Comparison of ENCODE assay signal across 1 cellular context in the genomic region with DNA sequence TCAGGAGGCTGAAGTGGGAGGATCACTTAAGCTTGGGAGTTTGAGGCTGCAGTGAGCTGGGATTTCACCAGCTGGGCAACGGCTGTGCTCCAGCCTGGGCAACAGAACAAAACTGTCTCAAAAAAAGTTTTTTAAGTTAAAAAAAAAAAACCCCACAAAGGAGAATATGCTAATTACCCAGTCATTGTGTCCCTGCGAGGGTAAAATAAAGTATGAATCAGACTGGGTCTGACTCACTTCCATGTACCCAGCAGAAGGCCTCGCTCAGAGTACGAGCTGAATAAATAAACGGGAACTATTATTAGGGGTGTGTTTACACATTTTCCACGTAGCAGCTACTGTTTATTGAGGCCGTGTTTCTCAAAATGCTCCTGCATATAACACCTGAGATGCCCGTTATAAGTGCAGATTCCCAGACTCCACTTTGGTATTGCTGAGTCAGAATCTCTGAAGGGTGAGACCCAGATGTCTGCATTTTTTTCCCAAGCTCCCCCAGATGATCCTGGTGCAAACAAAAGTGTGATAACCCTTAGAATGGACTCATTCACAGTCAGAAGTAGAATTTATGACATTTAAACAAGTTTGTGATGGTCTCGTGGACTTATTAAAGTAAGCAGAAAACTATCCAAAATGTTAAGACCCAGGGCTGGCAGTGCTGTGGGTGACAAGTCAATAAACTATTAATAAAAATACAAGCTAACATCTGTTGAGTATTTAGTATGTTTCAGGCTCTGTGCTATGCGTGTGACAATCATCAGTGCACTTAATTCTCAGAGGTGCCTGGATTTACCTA.
TF ChIP-seq lines count a peak whose summit lies in the region.

No MANE protein-coding gene starts in this region.

TF ChIP-seq in A549, 52 proteins besides CTCF, POLR2A, EP300 and RAD21 (continued from another document):
- TF ChIP-seq CBX2 (IDR thresholded peaks at IDR 0.05; ENCODE audit: borderline replicate concordance, low read depth) (no peak), JUN (IDR thresholded peaks at IDR 0.05) (peak; percentile 22 to 26; a peak in 2 of 5 replicates), ESRRA (IDR thresholded peaks at IDR 0.05; ENCODE audit: borderline replicate concordance, low read length) (no peak), ZNF302 (CRISPR knock-in tag; IDR thresholded peaks at IDR 0.05) (no peak), MAFK (IDR thresholded peaks at IDR 0.05; ENCODE audit: partially characterized antibody) (peak; percentile 92), KDM5A (IDR thresholded peaks at IDR 0.05) (no peak), FOSL2 (IDR thresholded peaks at IDR 0.05) (peak; percentile 85), FOSL2 (CRISPR knock-in tag; IDR thresholded peaks at IDR 0.05) (peak; percentile 87)
- TF ChIP-seq, protein P1, sequence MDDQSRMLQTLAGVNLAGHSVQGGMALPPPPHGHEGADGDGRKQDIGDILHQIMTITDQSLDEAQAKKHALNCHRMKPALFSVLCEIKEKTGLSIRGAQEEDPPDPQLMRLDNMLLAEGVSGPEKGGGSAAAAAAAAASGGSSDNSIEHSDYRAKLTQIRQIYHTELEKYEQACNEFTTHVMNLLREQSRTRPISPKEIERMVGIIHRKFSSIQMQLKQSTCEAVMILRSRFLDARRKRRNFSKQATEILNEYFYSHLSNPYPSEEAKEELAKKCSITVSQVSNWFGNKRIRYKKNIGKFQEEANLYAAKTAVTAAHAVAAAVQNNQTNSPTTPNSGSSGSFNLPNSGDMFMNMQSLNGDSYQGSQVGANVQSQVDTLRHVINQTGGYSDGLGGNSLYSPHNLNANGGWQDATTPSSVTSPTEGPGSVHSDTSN (IDR thresholded peaks at IDR 0.05): no peak
TF ChIP-seq in A549: peak in this region for 5.
